2 cellular contexts compared by ENCODE assay signal in the genomic region with DNA sequence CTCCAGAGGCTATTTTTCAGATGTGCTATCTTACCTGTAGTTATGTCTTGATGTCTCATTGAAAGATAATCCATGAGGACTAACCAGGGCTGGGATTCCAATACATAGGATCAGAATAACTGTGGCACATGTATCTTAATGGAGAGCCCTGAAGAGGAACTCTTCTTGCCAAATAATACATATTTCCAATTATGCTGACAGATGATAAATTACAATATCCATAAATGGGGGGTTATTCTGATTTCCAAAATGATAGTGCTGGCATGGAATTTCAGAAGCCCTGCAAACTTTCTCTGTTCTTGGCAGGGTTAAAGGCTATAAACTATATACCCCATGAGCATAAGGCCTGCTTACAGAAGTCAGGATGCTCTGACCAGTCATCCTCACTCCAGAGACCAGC.
TF ChIP-seq lines count a peak whose summit lies in the region.

No MANE protein-coding gene starts in this region.

TF ChIP-seq in HepG2, 621 proteins besides CTCF, POLR2A, EP300 and RAD21 (continued from another document):
- TF ChIP-seq MAFK (conservative IDR thresholded peaks at IDR 0.05 in 1 of 2, IDR thresholded peaks at IDR 0.05 in 1 of 2; ENCODE audit: low read length in 2 of 2): peak; percentile 73 to 83
TF ChIP-seq in HepG2: peak in this region for 2.

TF ChIP-seq in K562, 482 proteins besides CTCF, POLR2A, EP300 and RAD21 (continued from another document):
- TF ChIP-seq MAFF (IDR thresholded peaks at IDR 0.05; ENCODE audit: low read length): peak; percentile 63
- TF ChIP-seq, protein P1, sequence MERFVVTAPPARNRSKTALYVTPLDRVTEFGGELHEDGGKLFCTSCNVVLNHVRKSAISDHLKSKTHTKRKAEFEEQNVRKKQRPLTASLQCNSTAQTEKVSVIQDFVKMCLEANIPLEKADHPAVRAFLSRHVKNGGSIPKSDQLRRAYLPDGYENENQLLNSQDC (CRISPR knock-in tag; IDR thresholded peaks at IDR 0.05): no peak
- no peak for TF ChIP-seq RFX7 (CRISPR knock-in tag; IDR thresholded peaks at IDR 0.05)
- TF ChIP-seq POLR2AphosphoS2 (IDR thresholded peaks at IDR 0.05; ENCODE audit: low read length): no peak
- no peak for TF ChIP-seq SRSF1 (IDR thresholded peaks at IDR 0.05; ENCODE audit: low read depth, low read length)
- no peak for TF ChIP-seq ZFP30 (CRISPR knock-in tag; IDR thresholded peaks at IDR 0.05; ENCODE audit: borderline replicate concordance)
- no peak for TF ChIP-seq PREB (CRISPR knock-in tag; IDR thresholded peaks at IDR 0.05)
- TF ChIP-seq KDM2B (CRISPR knock-in tag; IDR thresholded peaks at IDR 0.05): no peak
- TF ChIP-seq IRF2 (CRISPR knock-in tag; IDR thresholded peaks at IDR 0.05): no peak
- TF ChIP-seq MAFG (tag; conservative IDR thresholded peaks at IDR 0.05): peak; percentile 39; the same call in 1 of the 2 replicates
- TF ChIP-seq MAFK (IDR thresholded peaks at IDR 0.05; ENCODE audit: low read length): peak; percentile 67
- no peak for TF ChIP-seq CBX1 (IDR thresholded peaks at IDR 0.05; ENCODE audit: low read depth)
- TF ChIP-seq ZNF695 (CRISPR knock-in tag; IDR thresholded peaks at IDR 0.05): no peak
- TF ChIP-seq, protein P2, sequence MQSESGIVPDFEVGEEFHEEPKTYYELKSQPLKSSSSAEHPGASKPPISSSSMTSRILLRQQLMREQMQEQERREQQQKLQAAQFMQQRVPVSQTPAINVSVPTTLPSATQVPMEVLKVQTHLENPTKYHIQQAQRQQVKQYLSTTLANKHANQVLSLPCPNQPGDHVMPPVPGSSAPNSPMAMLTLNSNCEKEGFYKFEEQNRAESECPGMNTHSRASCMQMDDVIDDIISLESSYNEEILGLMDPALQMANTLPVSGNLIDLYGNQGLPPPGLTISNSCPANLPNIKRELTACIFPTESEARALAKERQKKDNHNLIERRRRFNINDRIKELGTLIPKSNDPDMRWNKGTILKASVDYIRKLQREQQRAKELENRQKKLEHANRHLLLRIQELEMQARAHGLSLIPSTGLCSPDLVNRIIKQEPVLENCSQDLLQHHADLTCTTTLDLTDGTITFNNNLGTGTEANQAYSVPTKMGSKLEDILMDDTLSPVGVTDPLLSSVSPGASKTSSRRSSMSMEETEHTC (IDR thresholded peaks at IDR 0.05): no peak
- no peak for TF ChIP-seq FOS (IDR thresholded peaks at IDR 0.05; ENCODE audit: extremely low read depth, insufficient read length)
- no peak for TF ChIP-seq KLF10 (CRISPR knock-in tag; IDR thresholded peaks at IDR 0.05)
- TF ChIP-seq CCAR2 (IDR thresholded peaks at IDR 0.05; ENCODE audit: low read depth, low read length): no peak
